1 cellular context compared by ENCODE assay signal in the genomic region with DNA sequence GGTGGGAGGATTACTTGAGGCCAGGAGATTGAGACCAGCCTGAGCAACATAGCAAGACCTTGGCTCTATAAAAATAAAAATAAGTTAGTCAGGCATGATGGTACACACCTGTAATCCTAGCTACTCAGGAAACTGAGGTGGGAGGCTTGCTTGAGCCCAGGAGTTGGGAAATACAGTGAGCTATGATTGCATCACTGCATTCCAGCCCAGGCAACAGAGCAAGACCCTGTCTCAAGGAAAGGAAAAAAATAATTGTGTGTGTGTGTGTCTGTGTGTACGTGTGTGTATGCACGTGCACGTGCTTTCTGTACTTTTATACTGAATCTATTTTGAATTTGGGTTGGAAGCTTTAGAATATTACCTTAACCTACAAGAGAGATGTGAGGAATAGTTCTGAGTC.
TF ChIP-seq lines count a peak whose summit lies in the region.

No MANE protein-coding gene starts in this region.

TF ChIP-seq in HCT116, 20 proteins besides CTCF, POLR2A, EP300 and RAD21 (continued from another document):
- TF ChIP-seq POLR2AphosphoS5 (IDR thresholded peaks at IDR 0.05; ENCODE audit: low read depth, low read length) = no peak
- no peak for TF ChIP-seq SIN3A (IDR thresholded peaks at IDR 0.05; ENCODE audit: low read depth)
- TF ChIP-seq EZH2 (IDR thresholded peaks at IDR 0.05) = no peak
